ENCODE assay signal across 1 cellular context in genomic region chr4:80137631-80138030, GRCh38.
TF ChIP-seq lines count a peak whose summit lies in the region.

No MANE protein-coding gene starts in this region.

TF ChIP-seq in K562, 482 proteins besides CTCF, POLR2A, EP300 and RAD21 (continued from another document):
- TF ChIP-seq ZNF280A (IDR thresholded peaks at IDR 0.05; ENCODE audit: low read depth, partially characterized antibody) = no peak
- no peak for TF ChIP-seq MAFG (tag; conservative IDR thresholded peaks at IDR 0.05)
- TF ChIP-seq ARID1B (IDR thresholded peaks at IDR 0.05) = peak; percentile 67
- TF ChIP-seq ZNF592 (IDR thresholded peaks at IDR 0.05) = peak; percentile 47; the same call in 1 of the 2 replicates
- no peak for TF ChIP-seq GATA2 (CRISPR knock-in tag; IDR thresholded peaks at IDR 0.05)
- 0 out of 4 replicates have a peak, but pooled peaks of 1 of the 2 experiments have one; percentile 12 for TF ChIP-seq HDAC1 (IDR thresholded peaks at IDR 0.05)
- no peak for TF ChIP-seq EHMT2 (IDR thresholded peaks at IDR 0.05)
- no peak for TF ChIP-seq MXD1 (CRISPR knock-in tag; IDR thresholded peaks at IDR 0.05; ENCODE audit: borderline replicate concordance, poor library complexity, severe bottlenecking)
- TF ChIP-seq ELF2 (CRISPR knock-in tag; IDR thresholded peaks at IDR 0.05) = no peak
- TF ChIP-seq ATF7 (IDR thresholded peaks at IDR 0.05) = 0 out of 2 replicates have a peak, but pooled peaks have one; percentile 19
- no peak for TF ChIP-seq ATF2 (CRISPR knock-in tag; IDR thresholded peaks at IDR 0.05)
- TF ChIP-seq RFX7 (CRISPR knock-in tag; IDR thresholded peaks at IDR 0.05) = no peak
- no peak for TF ChIP-seq EWSR1 (IDR thresholded peaks at IDR 0.05; ENCODE audit: borderline replicate concordance, low read depth, partially characterized antibody)
- no peak for TF ChIP-seq CEBPG (CRISPR knock-in tag; IDR thresholded peaks at IDR 0.05)
- no peak for TF ChIP-seq CEBPG (tag; conservative IDR thresholded peaks at IDR 0.05 in 1 of 2, IDR thresholded peaks at IDR 0.05 in 1 of 2)
- TF ChIP-seq NR2F6 (CRISPR knock-in tag; IDR thresholded peaks at IDR 0.05) = no peak
- no peak for TF ChIP-seq GTF3C2 (IDR thresholded peaks at IDR 0.05; ENCODE audit: borderline replicate concordance, extremely low read depth, insufficient read length)
- TF ChIP-seq KLF6 (CRISPR knock-in tag; IDR thresholded peaks at IDR 0.05; ENCODE audit: borderline replicate concordance) = no peak
- TF ChIP-seq CC2D1A (IDR thresholded peaks at IDR 0.05) = 0 out of 2 replicates have a peak, but pooled peaks have one; percentile 23
- TF ChIP-seq RAD51 (IDR thresholded peaks at IDR 0.05; ENCODE audit: borderline replicate concordance, low read depth) = no peak
- no peak for TF ChIP-seq FOS (IDR thresholded peaks at IDR 0.05; ENCODE audit: extremely low read depth, insufficient read length)
- TF ChIP-seq TEAD4 (IDR thresholded peaks at IDR 0.05; ENCODE audit: low read length) = no peak
- TF ChIP-seq TEAD4 (CRISPR knock-in tag; IDR thresholded peaks at IDR 0.05; ENCODE audit: borderline replicate concordance) = no peak
- no peak for TF ChIP-seq ZHX1 (conservative IDR thresholded peaks at IDR 0.05; ENCODE audit: low read length)
- no peak for TF ChIP-seq XRCC5 (IDR thresholded peaks at IDR 0.05; ENCODE audit: low read depth, low read length)
- TF ChIP-seq TAF7 (tag; IDR thresholded peaks at IDR 0.05) = no peak
- no peak for TF ChIP-seq FOXK2 (conservative IDR thresholded peaks at IDR 0.05 in 1 of 2, IDR thresholded peaks at IDR 0.05 in 1 of 2; ENCODE audit: low read depth in 2 of 2)
- TF ChIP-seq OTX1 (CRISPR knock-in tag; IDR thresholded peaks at IDR 0.05) = no peak
- peak; percentile 28; the same call in 1 of the 2 replicates for TF ChIP-seq THRA (IDR thresholded peaks at IDR 0.05)
- no peak for TF ChIP-seq ZNF316 (IDR thresholded peaks at IDR 0.05)
- no peak for TF ChIP-seq RFX1 (IDR thresholded peaks at IDR 0.05)
- TF ChIP-seq BRCA1 (IDR thresholded peaks at IDR 0.05) = no peak
- TF ChIP-seq BRCA1 (CRISPR knock-in tag; IDR thresholded peaks at IDR 0.05) = no peak
- no peak for TF ChIP-seq ZNF184 (CRISPR knock-in tag; IDR thresholded peaks at IDR 0.05)
- no peak for TF ChIP-seq HNRNPUL1 (IDR thresholded peaks at IDR 0.05; ENCODE audit: low read length)
- no peak for TF ChIP-seq C11orf30 (IDR thresholded peaks at IDR 0.05; ENCODE audit: low read depth)
- TF ChIP-seq GTF2A2 (tag; IDR thresholded peaks at IDR 0.05) = no peak
- TF ChIP-seq HMG20A (CRISPR knock-in tag; conservative IDR thresholded peaks at IDR 0.05) = no peak
- TF ChIP-seq CBFA2T3 (IDR thresholded peaks at IDR 0.05) = peak; percentile 42
- TF ChIP-seq POLR2AphosphoS2 (IDR thresholded peaks at IDR 0.05; ENCODE audit: low read length) = no peak
- no peak for TF ChIP-seq BACH1 (tag; IDR thresholded peaks at IDR 0.05)
- TF ChIP-seq DACH1 (IDR thresholded peaks at IDR 0.05; ENCODE audit: partially characterized antibody) = no peak
